In the genomic region with DNA sequence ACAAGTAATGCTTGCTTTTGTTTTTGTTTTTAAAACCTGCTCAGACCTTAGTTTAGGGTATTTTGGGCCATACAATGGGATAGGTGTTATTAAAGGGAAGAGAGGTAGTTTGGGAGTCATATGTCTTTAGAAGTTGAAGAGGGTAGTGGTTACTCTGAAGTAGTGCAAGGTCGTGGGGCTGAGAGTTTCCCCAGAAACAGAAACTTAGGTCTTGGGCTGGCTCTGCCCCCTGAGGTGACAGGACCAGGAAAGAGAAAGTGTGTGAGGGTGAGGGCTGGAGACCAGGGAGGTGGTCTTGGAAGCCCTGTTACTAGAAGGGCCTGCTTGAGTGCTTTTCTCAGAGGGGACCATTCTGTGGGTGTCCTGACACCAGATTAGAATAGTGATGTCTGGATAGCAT, we compare ENCODE assay signal across 25 cellular contexts.
DNase-seq lines count a peak whose midpoint lies in the region; ATAC-seq, FAIRE-seq and TF ChIP-seq lines count a peak whose summit lies in the region.
"Had no signal": no experiment of that assay in that cellular context is flagged by ENCODE, and none has a peak within 500 bp of the region (broad histone marks: within the 10 kb centered on the region; RNA-seq: fewer than 3 reads in every experiment).

No MANE protein-coding gene starts in this region.

- intact Hi-C loops in GM12878 (cut with micrococcal nuclease; ENCODE audit: unreplicated experiment), result no loop called here

- H3K27me3 ChIP-seq in Karpas-422 (ENCODE audit: low read length) (no peaks in the 10 kb centered on the region), GM12878 (replicated peaks in 1 of 2; ENCODE audit: control insufficient read depth in 2 of 2, insufficient read depth in 2 of 2, low read length in 1 of 2) (no peaks in the 10 kb centered on the region), smooth muscle cell (ENCODE audit: low read depth) (no peaks in the 10 kb centered on the region)
- H3K27me3 ChIP-seq: BE2C had no signal

- in situ Hi-C loops in GM12878 (cut with MboI), result no loop called here

- H4K20me1 ChIP-seq in Karpas-422 (ENCODE audit: insufficient read depth, low read depth, low read length) (no peaks in the 10 kb centered on the region), GM12878 (ENCODE audit: control insufficient read depth, insufficient read depth) (no peaks in the 10 kb centered on the region), smooth muscle cell (ENCODE audit: low read depth) (no peaks in the 10 kb centered on the region)

- H3K9ac ChIP-seq in Karpas-422 (ENCODE audit: low read length) (no peak overlapping the region), GM12878 (ENCODE audit: control insufficient read depth, insufficient read depth, low read length) (no peak overlapping the region), smooth muscle cell (ENCODE audit: low read depth) (no peak overlapping the region)
- H3K9ac ChIP-seq: GM23248 had no signal

- POLR2A ChIA-PET in GM12878 (lab: Charles Lee), result no interaction called here

- no peaks in the 10 kb centered on the region for H3F3A ChIP-seq in smooth muscle cell (ENCODE audit: low read depth)

- H3K9me2 ChIP-seq in Karpas-422 (replicated peaks; ENCODE audit: insufficient read depth, low read length), result no peaks in the 10 kb centered on the region

- no peak for TF ChIP-seq RAD21 in GM12878 (IDR thresholded peaks at IDR 0.05; ENCODE audit: insufficient read depth, low read depth, low read length)

- TF ChIP-seq EP300 in GM12878 (IDR thresholded peaks at IDR 0.05; ENCODE audit: borderline replicate concordance in 1 of 2, control insufficient read depth in 1 of 2, low read depth in 2 of 2, low read length in 2 of 2), result no peak

- 0% methylated on average over 1 of the region's 1 CpG for whole genome bisulfite sequencing in GM12878 (ENCODE audit: insufficient coverage, insufficient replicate concordance, low lambda C conversion rate, missing lambda C conversion rate)
- WGBS in smooth muscle cell (ENCODE audit: low lambda C conversion rate), result 65% methylated on average over 1 of the region's 1 CpG

- H2AFZ ChIP-seq in Karpas-422 (ENCODE audit: low read length) (0 out of 2 replicates have a peak overlapping the region, but pooled peaks have one; percentile 30), GM12878 (ENCODE audit: control insufficient read depth, low read depth, low read length) (no peak overlapping the region), smooth muscle cell (ENCODE audit: low read depth) (peak overlapping the region; percentile 61)
- H2AFZ ChIP-seq: GM23248 had no signal

- FAIRE-seq in GM12878 (lab: Jason Lieb, UNC), result no peak
- FAIRE-seq: GM12892, GM19239, HTR-8/SVneo had no signal

- CTCF ChIA-PET in GM12878 (lab: Yijun Ruan, JAX), result no interaction called here

- DNase-seq in Karpas-422 (no peak), GM12878 (ENCODE audit: low read depth, low spot score) (no peak), smooth muscle cell (lab: John Stamatoyannopoulos, UW; ENCODE audit: unreplicated experiment) (no peak), mesenteric fat pad (ENCODE audit: low spot score) (no peak), NCI-H774 (lab: John Stamatoyannopoulos, UW) (no peak)
- DNase-seq: BE2C; CD8-positive, alpha-beta memory T cell; DMS79; GDM1; KG1; NCI-H1048; NCI-H1417 treated with DMSO at 0.1 percent for 48 hours; NCI-H2081; NCI-H2227 treated with DMSO at 0.1 percent for 48 hours; SIG-M5; T-helper 17 cell had no signal

- H3K4me3 ChIP-seq in Karpas-422 (ENCODE audit: low read length), result no peak overlapping the region
- no peak overlapping the region for H3K4me3 ChIP-seq in GM12878
- H3K4me3 ChIP-seq in smooth muscle cell, result no peak overlapping the region
- H3K4me3 ChIP-seq: GM23248, HAP-1, SK-N-MC had no signal

- no peak overlapping the region for H3K27ac ChIP-seq in Karpas-422 (ENCODE audit: low read length)
- no peak overlapping the region for H3K27ac ChIP-seq in GM12878 (ENCODE audit: control insufficient read depth, insufficient read depth)
- no peak overlapping the region for H3K27ac ChIP-seq in smooth muscle cell (ENCODE audit: low read depth)
- H3K27ac ChIP-seq: GM23248, SK-N-MC had no signal

- TF ChIP-seq CTCF in GM12878 (IDR thresholded peaks at IDR 0.05 in 2 of 3, conservative IDR thresholded peaks at IDR 0.05 in 1 of 3; ENCODE audit: control insufficient read depth in 2 of 3, extremely low read depth in 1 of 3, insufficient read depth in 1 of 3, low read depth in 3 of 3, low read length in 3 of 3) (no peak), smooth muscle cell (IDR thresholded peaks at IDR 0.05; ENCODE audit: borderline replicate concordance, insufficient read depth, poor library complexity, severe bottlenecking) (no peak)

- RAD21 ChIA-PET in GM12878 (lab: Charles Lee; ENCODE audit: unreplicated experiment), result no interaction called here

- peak overlapping the region; percentile 9 for H3K4me2 ChIP-seq in Karpas-422 (ENCODE audit: low read depth, low read length, poor library complexity, severe bottlenecking)
- H3K4me2 ChIP-seq in GM12878 (ENCODE audit: control insufficient read depth, insufficient read depth), result no peak overlapping the region
- H3K4me2 ChIP-seq in smooth muscle cell, result peak overlapping the region; percentile 54

- H3K4me1 ChIP-seq in Karpas-422 (ENCODE audit: low read length), result no peaks in the 10 kb centered on the region
- H3K4me1 ChIP-seq in GM12878 (ENCODE audit: control insufficient read depth, insufficient read depth, low read length), result no peaks in the 10 kb centered on the region
- peaks cover 6% of the 10 kb centered on the region for H3K4me1 ChIP-seq in smooth muscle cell (ENCODE audit: low read depth)
- H3K4me1 ChIP-seq: BE2C, HAP-1 had no signal

- H3K36me3 ChIP-seq in Karpas-422 (ENCODE audit: insufficient read depth, low read length) (no peaks in the 10 kb centered on the region), GM12878 (ENCODE audit: control insufficient read depth in 2 of 2, insufficient read depth in 2 of 2, low read length in 1 of 2) (no peaks in the 10 kb centered on the region), smooth muscle cell (ENCODE audit: low read depth) (no peaks in the 10 kb centered on the region)
- H3K36me3 ChIP-seq: BE2C, HAP-1 had no signal

- H3K79me2 ChIP-seq in Karpas-422 (ENCODE audit: low read length) (no peaks in the 10 kb centered on the region), GM12878 (ENCODE audit: control insufficient read depth, insufficient read depth, low read length) (no peaks in the 10 kb centered on the region), smooth muscle cell (ENCODE audit: low read depth) (no peaks in the 10 kb centered on the region)

- no peaks in the 10 kb centered on the region for H3K9me3 ChIP-seq in Karpas-422 (ENCODE audit: low read length)
- H3K9me3 ChIP-seq in GM12878 (replicated peaks; ENCODE audit: control insufficient read depth, insufficient read depth, low read length), result no peaks in the 10 kb centered on the region
- no peaks in the 10 kb centered on the region for H3K9me3 ChIP-seq in smooth muscle cell (replicated peaks; ENCODE audit: low read depth)
- H3K9me3 ChIP-seq: BE2C, HAP-1 had no signal

- no peak for TF ChIP-seq POLR2A in GM12878 (IDR thresholded peaks at IDR 0.05; ENCODE audit: low read depth, low read length)

- SMC1A ChIA-PET in GM12878 (lab: Charles Lee; ENCODE audit: uncharacterized antibody, unreplicated experiment), result no interaction called here

- ATAC-seq in GM21786 (IDR thresholded peaks at IDR 0.05; ENCODE audit: unreplicated experiment) (peak; percentile 38), GM12878 (peak; percentile 44), HG03378 (IDR thresholded peaks at IDR 0.05; ENCODE audit: unreplicated experiment) (no peak), HG03135 (IDR thresholded peaks at IDR 0.05; ENCODE audit: unreplicated experiment) (no peak)
- ATAC-seq: T-helper 17 cell had no signal

- no TSS peak for BruUV-seq in GM12878 (replicated peaks; lab: Mats Ljungman, UMichigan)

TF ChIP-seq in GM12878, 131 proteins besides CTCF, POLR2A, EP300 and RAD21:
- TF ChIP-seq JUND (IDR thresholded peaks at IDR 0.05; ENCODE audit: low read depth, low read length) (no peak), NR2C1 (IDR thresholded peaks at IDR 0.05) (no peak), IRF4 (IDR thresholded peaks at IDR 0.05; ENCODE audit: low read depth, low read length) (no peak), MYC (IDR thresholded peaks at IDR 0.05; ENCODE audit: insufficient read depth, insufficient read length, insufficient replicate concordance, low read length, severe bottlenecking) (no peak), STAT1 (conservative IDR thresholded peaks at IDR 0.05) (no peak)
TF ChIP-seq in GM12878: peak in this region for 0.

Comparison
In these comparisons a context has a peak if more than half of its experiments do, and no peak if none do; other contexts are left out.
1. ATAC-seq: peak in GM21786 (single experiment) and GM12878 (single experiment); none in HG03378 (single experiment) and HG03135 (single experiment).